ENCODE assay signal across 24 cellular contexts in the genomic region with DNA sequence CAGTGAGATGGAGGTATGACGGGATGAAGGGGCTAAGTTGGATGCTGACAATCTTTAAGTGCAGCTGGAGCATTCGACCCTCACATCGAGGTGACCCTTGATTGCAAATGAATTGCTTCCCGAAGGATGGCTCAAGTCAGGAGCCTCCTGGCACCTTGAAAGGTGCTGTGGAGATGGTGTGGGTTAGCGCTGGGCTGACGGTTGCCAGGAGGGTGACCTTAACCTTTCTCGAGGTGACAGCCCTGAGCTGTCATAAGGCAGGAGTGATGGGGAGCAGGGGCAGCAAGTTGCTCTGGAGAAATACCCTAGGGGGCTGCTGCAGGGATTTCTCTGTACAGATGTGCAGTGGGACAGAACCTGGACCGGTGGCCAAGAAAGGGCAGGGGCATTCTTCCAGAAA.
"Had no signal": no experiment of that assay in that cellular context is flagged by ENCODE, and none has a peak within 500 bp of the region (broad histone marks: within the 10 kb centered on the region; RNA-seq: fewer than 3 reads in every experiment).

No MANE protein-coding gene starts in this region.

- H3K4me1 ChIP-seq: esophagus squamous epithelium, psoas muscle, right lobe of liver, stomach, thyroid gland had no signal

- H2AFZ ChIP-seq: hepatocyte had no signal

- H3K4me3 Mint-ChIP-seq: effector memory CD8-positive, alpha-beta T cell; naive thymus-derived CD4-positive, alpha-beta T cell; nephron had no signal

- H3K27me3 ChIP-seq: right lobe of liver, stomach, thyroid gland had no signal

- H3K4me3 ChIP-seq: esophagus squamous epithelium, hepatocyte, psoas muscle, right lobe of liver, stomach, thyroid gland had no signal

- H3K4me2 ChIP-seq: hepatocyte had no signal

- H3K27ac ChIP-seq: esophagus squamous epithelium, hepatocyte, psoas muscle, right lobe of liver, stomach, thyroid gland had no signal

- H3K27me3 Mint-ChIP-seq: effector memory CD8-positive, alpha-beta T cell; naive thymus-derived CD4-positive, alpha-beta T cell had no signal

- H3K36me3 ChIP-seq: esophagus squamous epithelium, right lobe of liver, thyroid gland had no signal

- ATAC-seq: effector memory CD8-positive, alpha-beta T cell; left lobe of liver; naive thymus-derived CD4-positive, alpha-beta T cell; psoas muscle; right lobe of liver had no signal

- H3K9me3 Mint-ChIP-seq: effector memory CD8-positive, alpha-beta T cell; nephron had no signal

- H3K9me3 ChIP-seq: esophagus squamous epithelium, psoas muscle, right lobe of liver, stomach, thyroid gland had no signal

- H3K79me2 ChIP-seq: hepatocyte had no signal

- H3K27ac Mint-ChIP-seq: nephron had no signal

- DNase-seq: cerebellar nuclear complex; cortex of kidney; effector memory CD8-positive, alpha-beta T cell; erythroblast; esophagus squamous epithelium; foreskin melanocyte; kidney; mesenchymal stem cell; midbrain; naive thymus-derived CD4-positive, alpha-beta T cell; nucleus accumbens; psoas muscle; right lobe of liver; small intestine; stimulated activated CD4-positive, alpha-beta T cell treated with anti-CD3 and anti-CD28 coated beads, Interleukin-1b, Interleukin-23, amount 100 ng/mL, for 48 hours; stimulated activated CD4-positive, alpha-beta T cell treated with anti-CD3 and anti-CD28 coated beads, Interleukin-4, amount 100 ng/mL, for 1 hour; stimulated activated CD8-positive, alpha-beta memory T cell treated with anti-CD3 and anti-CD28 coated beads, Interleukin-4, amount 100 ng/mL, for 48 hours; stimulated activated naive CD4-positive, alpha-beta T cell treated with Interleukin-2 at 50 U/mL for 16 hours; stomach; thyroid gland; trophoblast cell had no signal
